Comparison of ENCODE assay signal across 1 cellular context in genomic region chr14:102189858-102190257, GRCh38.
A peak's percentile ranks its signal among the peaks of the same experiment; 100 is the strongest.
TF ChIP-seq lines count a peak whose summit lies in the region.

No MANE protein-coding gene starts in this region.

TF ChIP-seq in HepG2, 621 proteins besides CTCF, POLR2A, EP300 and RAD21:
- no peak for TF ChIP-seq PTBP1 (IDR thresholded peaks at IDR 0.05; ENCODE audit: low read depth, low read length, poor library complexity, severe bottlenecking)
- TF ChIP-seq ZNF121 (CRISPR knock-in tag; IDR thresholded peaks at IDR 0.05) = no peak
- 0 out of 2 replicates have a peak, but pooled peaks have one; percentile 5 for TF ChIP-seq ZNF275 (CRISPR knock-in tag; IDR thresholded peaks at IDR 0.05; ENCODE audit: borderline replicate concordance)
TF ChIP-seq in HepG2: peak in this region for 1.
